27 cellular contexts compared by ENCODE assay signal in genomic region chr9:6711403-6711802, GRCh38. TPM values are rescaled to one million over a fixed set of nuclear protein-coding genes. Genes with fewer than 3 reads are reported as not detected.
A peak's percentile ranks its signal among the peaks of the same experiment; 100 is the strongest.
DNase-seq lines count a peak whose midpoint lies in the region; ATAC-seq, FAIRE-seq and TF ChIP-seq lines count a peak whose summit lies in the region.
"Had no signal": no experiment of that assay in that cellular context is flagged by ENCODE, and none has a peak within 500 bp of the region (broad histone marks: within the 10 kb centered on the region; RNA-seq: fewer than 3 reads in every experiment).

No MANE protein-coding gene starts in this region.

- H4K20me1 ChIP-seq in astrocyte (ENCODE audit: insufficient read depth, low read length): no peaks in the 10 kb centered on the region

- H3K4me1 Mint-ChIP-seq in HFFc6 (ENCODE audit: low read depth): peaks cover 11% of the 10 kb centered on the region
- H3K4me1 Mint-ChIP-seq in astrocyte (ENCODE audit: low read depth, unreplicated experiment): no peaks in the 10 kb centered on the region
- H3K4me1 Mint-ChIP-seq: neural progenitor cell had no signal

- H3K27ac Mint-ChIP-seq in HFFc6 (no peak overlapping the region), astrocyte (ENCODE audit: unreplicated experiment) (peak overlapping the region; percentile 21)
- H3K27ac Mint-ChIP-seq: CD8-positive, alpha-beta memory T cell; neural progenitor cell; T-helper 17 cell had no signal

- H3K9me3 Mint-ChIP-seq in HFFc6 (peaks cover 5% of the 10 kb centered on the region), astrocyte (ENCODE audit: unreplicated experiment) (no peaks in the 10 kb centered on the region)
- H3K9me3 Mint-ChIP-seq: CD8-positive, alpha-beta memory T cell; neural progenitor cell had no signal

- H3K9ac ChIP-seq in astrocyte (ENCODE audit: low read length): no peak overlapping the region
- H3K9ac ChIP-seq: neural progenitor cell had no signal

- H3K4me3 ChIP-seq in astrocyte (ENCODE audit: insufficient read depth, low read depth, low read length): no peak overlapping the region
- H3K4me3 ChIP-seq in fibroblast of villous mesenchyme (ENCODE audit: low read depth, low read length): no peak overlapping the region
- H3K4me3 ChIP-seq: adrenal gland, neural progenitor cell, prostate gland, skin epidermis, thyroid gland had no signal

- H3K36me3 Mint-ChIP-seq in HFFc6 (ENCODE audit: low read depth) (no peaks in the 10 kb centered on the region), astrocyte (ENCODE audit: low read depth, unreplicated experiment) (no peaks in the 10 kb centered on the region)
- H3K36me3 Mint-ChIP-seq: neural progenitor cell had no signal

- H3K27me3 Mint-ChIP-seq in HFFc6 (ENCODE audit: insufficient read depth): peaks cover 4% of the 10 kb centered on the region; the same call in 1 of the 2 replicates
- no peaks in the 10 kb centered on the region for H3K27me3 Mint-ChIP-seq in astrocyte (ENCODE audit: low read depth, unreplicated experiment)
- H3K27me3 Mint-ChIP-seq: CD8-positive, alpha-beta memory T cell; T-helper 17 cell had no signal

- no peaks in the 10 kb centered on the region for H3K36me3 ChIP-seq in astrocyte (ENCODE audit: insufficient read depth, low read length)
- H3K36me3 ChIP-seq: adrenal gland, neural progenitor cell, prostate gland, thyroid gland, WERI-Rb-1 had no signal

- no peaks in the 10 kb centered on the region for H3K4me1 ChIP-seq in astrocyte (ENCODE audit: insufficient read depth, low read length)
- H3K4me1 ChIP-seq: adrenal gland, neural progenitor cell, prostate gland had no signal

- H3K79me2 ChIP-seq in astrocyte (ENCODE audit: insufficient read depth, low read length): no peaks in the 10 kb centered on the region

- no peaks in the 10 kb centered on the region for H3K9me3 ChIP-seq in astrocyte (ENCODE audit: insufficient read depth, low read depth, low read length)
- H3K9me3 ChIP-seq: adrenal gland, prostate gland, thyroid gland had no signal

- TF ChIP-seq CTCF in HFFc6 (IDR thresholded peaks at IDR 0.05) (no peak), astrocyte (IDR thresholded peaks at IDR 0.05; ENCODE audit: insufficient read depth, low read depth, low read length) (no peak), fibroblast of villous mesenchyme (IDR thresholded peaks at IDR 0.05; ENCODE audit: insufficient read depth, low read depth, low read length) (no peak)

- DNase-seq in AG08395 (ENCODE audit: low spot score): peak; percentile 35
- DNase-seq in HFFc6: peak; percentile 28
- peak; percentile 48 for DNase-seq in astrocyte (ENCODE audit: low read depth)
- peak; percentile 89 for DNase-seq in fibroblast of villous mesenchyme (ENCODE audit: low read depth)
- DNase-seq in NCI-H748 treated with DMSO at 0.1 percent for 48 hours (lab: John Stamatoyannopoulos, UW): no peak
- DNase-seq: activated CD4-positive, alpha-beta T cell treated with anti-CD3 and anti-CD28 coated beads, Interleukin-2, amount 50 U/mL, for 48 hours; activated gamma-delta T cell; adrenal gland; CD8-positive, alpha-beta memory T cell; cerebellar nuclear complex; DND-41; head of caudate nucleus; NCI-H1436 treated with DMSO at 0.1 percent for 48 hours; NCI-H2171 treated with DMSO at 0.1 percent for 48 hours; PC-3; SIG-M5; stimulated activated CD4-positive, alpha-beta T cell treated with anti-CD3 and anti-CD28 coated beads, Interleukin-2, amount 100 ng/mL, for 48 hours; stimulated activated naive CD4-positive, alpha-beta T cell treated with Interleukin-2 at 50 U/mL for 16 hours; T-helper 17 cell; thyroid gland; WERI-Rb-1 had no signal

- no peak overlapping the region for H3K27ac ChIP-seq in astrocyte (ENCODE audit: low read depth, low read length)
- H3K27ac ChIP-seq: adrenal gland, neural progenitor cell, prostate gland, skin epidermis, thyroid gland, WERI-Rb-1 had no signal

- H3K27me3 ChIP-seq in astrocyte (ENCODE audit: insufficient read depth, low read length): no peaks in the 10 kb centered on the region
- H3K27me3 ChIP-seq: adrenal gland, neural progenitor cell, thyroid gland had no signal

- ATAC-seq in GM19397 (IDR thresholded peaks at IDR 0.05; ENCODE audit: unreplicated experiment) (no peak), HG02884 (IDR thresholded peaks at IDR 0.05; ENCODE audit: unreplicated experiment) (no peak), HG03280 (IDR thresholded peaks at IDR 0.05; ENCODE audit: unreplicated experiment) (no peak)
- ATAC-seq: PC-3, T-helper 17 cell had no signal

- H2AFZ ChIP-seq in astrocyte (ENCODE audit: low read depth, low read length): no peak overlapping the region
- H2AFZ ChIP-seq: neural progenitor cell had no signal

- H3K4me2 ChIP-seq in astrocyte (ENCODE audit: low read length): peak overlapping the region; percentile 19
- H3K4me2 ChIP-seq: neural progenitor cell had no signal

- peak overlapping the region; percentile 70 for H3K4me3 Mint-ChIP-seq in HFFc6
- H3K4me3 Mint-ChIP-seq in astrocyte (ENCODE audit: unreplicated experiment): no peak overlapping the region
- H3K4me3 Mint-ChIP-seq: CD8-positive, alpha-beta memory T cell; neural progenitor cell; T-helper 17 cell had no signal

- FAIRE-seq in astrocyte (lab: Jason Lieb, UNC): no peak

RNA-seq across cellular contexts. Expression of gene KDM4C, which starts 46.4 kb away (rescaled TPM):
- 10 to 100 TPM in 5 of 6 experiments, 1 to 10 TPM in 1; 9.1 to 12.0 (median 11.1) TPM for total RNA-seq in HFFc6 (2021; fragmentation: NEBNext Ultra II Directional; extraction: Animal tissue kit (Norgen Biotek cat#: 25700))
- total RNA-seq in astrocyte (16.2 and 18.2 TPM in 2 replicates), fibroblast of villous mesenchyme (26.7 and 31.1 TPM in 2 replicates)
